In genomic region chr15:39595621-39596221, GRCh38 we compare ENCODE assay signal across 16 cellular contexts. TPM values are rescaled to one million over a fixed set of nuclear protein-coding genes. Genes with fewer than 3 reads are reported as not detected.
DNase-seq lines count a peak whose midpoint lies in the region; ATAC-seq, FAIRE-seq and TF ChIP-seq lines count a peak whose summit lies in the region.
"Had no signal": no experiment of that assay in that cellular context is flagged by ENCODE, and none has a peak within 500 bp of the region (broad histone marks: within the 10 kb centered on the region; RNA-seq: fewer than 3 reads in every experiment).

No MANE protein-coding gene starts in this region.

- H4K5ac ChIP-seq in IMR-90 (ENCODE audit: low read depth, low read length) (no peak overlapping the region), H1 (ENCODE audit: insufficient read length, low read depth, low read length) (no peak overlapping the region)

- H3K23me2 ChIP-seq in H1 (ENCODE audit: low read depth, low read length): no peaks in the 10 kb centered on the region

- peak overlapping the region; percentile 69 for H2AK9ac ChIP-seq in IMR-90 (replicated peaks; ENCODE audit: low read depth, low read length, poor library complexity)

- H3K27ac ChIP-seq in IMR-90 (ENCODE audit: insufficient read depth, low read length) (no peak overlapping the region; the same call in 1 of the 2 replicates), H1 (ENCODE audit: low read depth, low read length) (no peak overlapping the region), mesenchymal stem cell (ENCODE audit: low read length, poor library complexity, severe bottlenecking) (peak overlapping the region; percentile 90)
- H3K27ac ChIP-seq: pancreas, upper lobe of left lung had no signal

- H3K27me3 ChIP-seq in IMR-90 (ENCODE audit: control insufficient read depth, insufficient read depth, low read length) (no peaks in the 10 kb centered on the region), H1 (replicated peaks in 1 of 4; ENCODE audit: control insufficient read depth in 3 of 4, extremely low read depth in 1 of 4, insufficient read depth in 3 of 4, low read length in 3 of 4) (no peaks in the 10 kb centered on the region), mesenchymal stem cell (ENCODE audit: control insufficient read depth in 1 of 2, insufficient read depth in 1 of 2, low read length in 2 of 2) (no peaks in the 10 kb centered on the region)
- H3K27me3 ChIP-seq: pancreas, upper lobe of left lung had no signal

- CTCF ChIA-PET in IMR-90 (lab: Yijun Ruan, JAX): no interaction called here
- CTCF ChIA-PET in H1 (lab: Charles Lee; ENCODE audit: partially characterized antibody): interaction anchor here (0.8 to 2.4 kb wide), 5 partner anchors 10 to 160 kb away, joined by 3 to 8 read pairs (median 5); no protein-coding TSS in a partner anchor

- intact Hi-C loops in IMR-90 (cut with micrococcal nuclease): no loop called here

- H3K18ac ChIP-seq in IMR-90 (ENCODE audit: low read depth, low read length) (no peak overlapping the region), H1 (ENCODE audit: extremely low read depth, low read length) (no peak overlapping the region), mesenchymal stem cell (ENCODE audit: low read depth in 1 of 2, low read length in 2 of 2) (peak overlapping the region; percentile 14 to 37)

- H3K9me1 ChIP-seq in IMR-90 (ENCODE audit: insufficient read depth, low read length): peaks cover 11% of the 10 kb centered on the region

- H2BK5ac ChIP-seq in IMR-90 (ENCODE audit: low read depth, low read length, poor library complexity, severe bottlenecking) (peak overlapping the region; percentile 14), H1 (ENCODE audit: low read depth, low read length) (no peak overlapping the region), mesenchymal stem cell (ENCODE audit: low read depth, low read length, poor library complexity, severe bottlenecking) (no peak overlapping the region)

- H2BK12ac ChIP-seq in H1 (ENCODE audit: low read depth, low read length) (no peak overlapping the region), mesenchymal stem cell (ENCODE audit: low read length in 2 of 2) (no peak overlapping the region)

- no CpG with 5 or more reads among the region's 6 CpGs for WGBS in IMR-90 (ENCODE audit: extremely low coverage in 2 of 2, insufficient read length in 1 of 2), 2 experiments
- WGBS in H1 (ENCODE audit: extremely low coverage in 1 of 2, insufficient coverage in 1 of 2, insufficient read length in 1 of 2, insufficient replicate concordance in 2 of 2, low coverage in 1 of 2, low lambda C conversion rate in 2 of 2, missing lambda C conversion rate in 1 of 2), 2 experiments: 92% methylated on average over 6 of the region's 6 CpGs; no CpG with 5 or more reads in 1 of the 2 experiments
- WGBS in mesenchymal stem cell: 83% methylated on average over 6 of the region's 6 CpGs

- H3K4ac ChIP-seq in IMR-90 (ENCODE audit: low read depth, low read length) (no peak overlapping the region; the same call in 1 of the 2 replicates), H1 (replicated peaks; ENCODE audit: insufficient read length, low read depth, low read length) (no peak overlapping the region), mesenchymal stem cell (ENCODE audit: low read depth in 1 of 2, low read length in 2 of 2) (no peak overlapping the region)

- H4K8ac ChIP-seq in IMR-90 (ENCODE audit: low read depth in 2 of 2, low read length in 2 of 2): peak overlapping the region in 1 of 2 experiments; percentile 17; a peak in 2 of 4 replicates
- H4K8ac ChIP-seq in H1 (ENCODE audit: extremely low read depth, insufficient read depth, low read length): no peak overlapping the region
- peak overlapping the region; percentile 27 for H4K8ac ChIP-seq in mesenchymal stem cell (ENCODE audit: low read length)

- no peak for TF ChIP-seq CTCF in IMR-90 (conservative IDR thresholded peaks at IDR 0.05; ENCODE audit: low read depth, low read length)
- TF ChIP-seq CTCF in H1 (IDR thresholded peaks at IDR 0.05; ENCODE audit: control extremely low read depth in 1 of 3, insufficient read depth in 1 of 3, low read depth in 1 of 3, low read length in 3 of 3): no peak

- H3K14ac ChIP-seq in IMR-90 (replicated peaks; ENCODE audit: low read depth, low read length) (no peak overlapping the region), H1 (ENCODE audit: insufficient read length) (no peak overlapping the region), mesenchymal stem cell (ENCODE audit: low read length in 2 of 2) (no peak overlapping the region)

- ATAC-seq in IMR-90 (ENCODE audit: low read depth): no peak
- ATAC-seq: pancreas had no signal

- in situ Hi-C loops in ACHN (cut with HindIII; ENCODE audit: low pct_ligation_motif_present, low pct_unique_long_range_greater_than_20kb, low sequenced_read_pairs) (no loop called here), IMR-90 (cut with MboI; ENCODE audit: low sequenced_read_pairs) (no loop called here)

- no peak overlapping the region for H2BK20ac ChIP-seq in IMR-90 (ENCODE audit: low read depth, low read length)
- H2BK20ac ChIP-seq in H1 (ENCODE audit: low read length): no peak overlapping the region

- no peak for TF ChIP-seq RAD21 in IMR-90 (IDR thresholded peaks at IDR 0.05; ENCODE audit: low read length)
- no peak for TF ChIP-seq RAD21 in H1 (IDR thresholded peaks at IDR 0.05 in 1 of 2, conservative IDR thresholded peaks at IDR 0.05 in 1 of 2; ENCODE audit: low read depth in 2 of 2, low read length in 2 of 2)

- H3K9ac ChIP-seq in IMR-90 (ENCODE audit: low read depth, low read length) (no peak overlapping the region), H1 (replicated peaks in 1 of 4; ENCODE audit: extremely low read depth in 1 of 4, low read depth in 3 of 4, low read length in 3 of 4) (no peak overlapping the region), mesenchymal stem cell (ENCODE audit: low read length) (no peak overlapping the region)

- H4K20me1 ChIP-seq in IMR-90 (ENCODE audit: insufficient read depth, low read length): peaks cover 83% of the 10 kb centered on the region
- peaks cover 0 to 2% of the 10 kb centered on the region in 2 experiments for H4K20me1 ChIP-seq in H1 (replicated peaks in 1 of 2; ENCODE audit: control insufficient read depth in 1 of 2, insufficient read depth in 2 of 2, low read length in 2 of 2)

- TF ChIP-seq POLR2A in IMR-90 (IDR thresholded peaks at IDR 0.05; ENCODE audit: low read depth, low read length): no peak; the same call in 1 of the 2 replicates
- peak in 1 of 2 experiments; percentile 39; a peak in 2 of 3 replicates for TF ChIP-seq POLR2A in H1 (IDR thresholded peaks at IDR 0.05; ENCODE audit: control extremely low read depth in 1 of 2, low read depth in 2 of 2, low read length in 2 of 2)
- no peak for TF ChIP-seq POLR2A in H54 (IDR thresholded peaks at IDR 0.05; ENCODE audit: low read depth, low read length)

- POLR2A ChIA-PET in IMR-90 (lab: Charles Lee; ENCODE audit: unreplicated experiment) (no interaction called here), H1 (lab: Charles Lee; ENCODE audit: partially characterized antibody) (interaction anchor here (3.6 to 16.2 kb wide), 2 partner anchors 10 to 14 kb away, joined by 22 to 117 read pairs; partner anchors contain the start of gene THBS1)

- H2AK5ac ChIP-seq in IMR-90 (ENCODE audit: low read depth, low read length) (no peak overlapping the region), H1 (ENCODE audit: low read depth, low read length) (no peak overlapping the region), mesenchymal stem cell (ENCODE audit: low read length, severe bottlenecking) (peak overlapping the region; percentile 53)

- H3K56ac ChIP-seq in IMR-90 (ENCODE audit: extremely low read depth, insufficient read depth, low read length): peak overlapping the region; percentile 33; the same call in 1 of the 2 replicates
- H3K56ac ChIP-seq in H1 (replicated peaks; ENCODE audit: insufficient read length, low read depth, low read length): no peak overlapping the region

- no peak overlapping the region for H2AFZ ChIP-seq in IMR-90 (replicated peaks; ENCODE audit: low read length, poor library complexity)
- H2AFZ ChIP-seq in H1 (ENCODE audit: low read length): no peak overlapping the region
- no peak overlapping the region for H2AFZ ChIP-seq in mesenchymal stem cell (ENCODE audit: low read depth, low read length)

- TF ChIP-seq EP300 in H1 (IDR thresholded peaks at IDR 0.05; ENCODE audit: borderline replicate concordance in 1 of 2, low read depth in 2 of 2, low read length in 2 of 2): no peak

- BruUV-seq in IMR-90 (replicated peaks; lab: Mats Ljungman, UMichigan): TSS peak; percentile 78

- peak; percentile 33 for DNase-seq in ACHN
- DNase-seq in IMR-90: peak; percentile 43
- DNase-seq in H1 (ENCODE audit: low read depth in 1 of 2, low spot score in 2 of 2): no peak
- peak; percentile 50 for DNase-seq in mesenchymal stem cell
- no peak for DNase-seq in NCI-H1092 treated with DMSO at 0.1 percent for 48 hours (lab: John Stamatoyannopoulos, UW)
- no peak for DNase-seq in H54 (ENCODE audit: insufficient read length, low spot score)
- no peak for DNase-seq in hippocampal formation (lab: John Stamatoyannopoulos, UW)
- DNase-seq in effector CD4-positive, alpha-beta T cell: no peak
- DNase-seq: activated CD4-positive, alpha-beta T cell treated with anti-CD3 and anti-CD28 coated beads for 4 hours; aorta; NCI-H146; NCI-H510A; OCI-M1; pancreas; upper lobe of left lung had no signal

- H3K4me1 ChIP-seq in IMR-90 (ENCODE audit: control insufficient read depth, insufficient read depth, low read length) (peaks cover 2% of the 10 kb centered on the region), H1 (replicated peaks in 1 of 4; ENCODE audit: control insufficient read depth in 3 of 4, insufficient read depth in 4 of 4, low read length in 3 of 4) (no peaks in the 10 kb centered on the region; a peak in 1 of 7 replicates), mesenchymal stem cell (ENCODE audit: control insufficient read depth, insufficient read depth, low read depth, low read length) (peaks cover 16% of the 10 kb centered on the region)
- H3K4me1 ChIP-seq: pancreas, upper lobe of left lung had no signal

- peak overlapping the region; percentile 41 for H3K23ac ChIP-seq in IMR-90 (ENCODE audit: low read depth, low read length)
- no peak overlapping the region for H3K23ac ChIP-seq in H1 (ENCODE audit: insufficient read length)
- H3K23ac ChIP-seq in mesenchymal stem cell (ENCODE audit: low read length in 2 of 2): no peak overlapping the region

- dilution Hi-C loops in IMR-90 (cut with HindIII; ENCODE audit: low sequenced_read_pairs, unreplicated experiment): no loop called here

- H3K9me3 ChIP-seq in IMR-90 (ENCODE audit: control insufficient read depth, insufficient read depth, low read length) (no peaks in the 10 kb centered on the region), H1 (ENCODE audit: insufficient read depth in 2 of 2, low read depth in 1 of 2, low read length in 1 of 2) (no peaks in the 10 kb centered on the region), mesenchymal stem cell (ENCODE audit: control insufficient read depth, low read length) (no peaks in the 10 kb centered on the region)
- H3K9me3 ChIP-seq: pancreas, upper lobe of left lung had no signal

- no peak overlapping the region; the same call in 1 of the 2 replicates for H4K91ac ChIP-seq in IMR-90 (ENCODE audit: insufficient read depth, low read depth, low read length)
- H4K91ac ChIP-seq in H1 (replicated peaks; ENCODE audit: insufficient read length, low read length): no peak overlapping the region
- no peak overlapping the region for H4K91ac ChIP-seq in mesenchymal stem cell (ENCODE audit: low read length)

- no peak overlapping the region; the same call in 1 of the 2 replicates for H2BK120ac ChIP-seq in IMR-90 (ENCODE audit: low read depth, low read length)
- H2BK120ac ChIP-seq in H1 (replicated peaks; ENCODE audit: low read depth, low read length): no peak overlapping the region
- no peak overlapping the region for H2BK120ac ChIP-seq in mesenchymal stem cell (ENCODE audit: low read depth, low read length)

- no peak overlapping the region for H3K4me2 ChIP-seq in IMR-90 (ENCODE audit: low read depth, low read length)
- H3K4me2 ChIP-seq in H1 (ENCODE audit: insufficient read depth in 1 of 2, low read depth in 2 of 2, low read length in 2 of 2): no peak overlapping the region
- H3K4me2 ChIP-seq in mesenchymal stem cell (ENCODE audit: low read length, poor library complexity, severe bottlenecking): no peak overlapping the region

- FAIRE-seq in H1 (lab: Jason Lieb, UNC) (peak; percentile 28), H54 (lab: Jason Lieb, UNC) (no peak)
- FAIRE-seq: endometrium, pancreas had no signal

- peaks cover 0 to 40% of the 10 kb centered on the region in 2 experiments; a peak in 2 of 4 replicates for H3K79me1 ChIP-seq in IMR-90 (ENCODE audit: low read depth in 1 of 2, low read length in 2 of 2)
- H3K79me1 ChIP-seq in H1 (ENCODE audit: low read depth, low read length): no peaks in the 10 kb centered on the region
- peaks cover 2% of the 10 kb centered on the region for H3K79me1 ChIP-seq in mesenchymal stem cell (replicated peaks; ENCODE audit: low read length, poor library complexity, severe bottlenecking)

- H3K36me3 ChIP-seq in IMR-90 (ENCODE audit: control insufficient read depth, insufficient read depth, low read length) (peaks cover 44% of the 10 kb centered on the region), H1 (ENCODE audit: control insufficient read depth in 2 of 4, insufficient read depth in 4 of 4, low read length in 3 of 4) (peaks cover 26 to 63% (median 46%) of the 10 kb centered on the region in 4 experiments), mesenchymal stem cell (ENCODE audit: control insufficient read depth in 1 of 2, insufficient read depth in 2 of 2, low read depth in 1 of 2, low read length in 2 of 2) (peaks cover 28 to 62% of the 10 kb centered on the region in 2 experiments)

- H2BK15ac ChIP-seq in IMR-90 (ENCODE audit: low read depth, low read length) (no peak overlapping the region), H1 (ENCODE audit: low read length) (no peak overlapping the region), mesenchymal stem cell (ENCODE audit: low read depth, poor library complexity, severe bottlenecking) (no peak overlapping the region)

- H3K79me2 ChIP-seq in H1 (ENCODE audit: control insufficient read depth in 1 of 2, insufficient read depth in 2 of 2, low read length in 2 of 2): no peaks in the 10 kb centered on the region

- H3K4me3 ChIP-seq in IMR-90 (ENCODE audit: insufficient read depth, low read depth, low read length) (no peak overlapping the region), H1 (ENCODE audit: extremely low read depth in 1 of 4, insufficient read depth in 2 of 4, low read depth in 3 of 4, low read length in 4 of 4) (no peak overlapping the region), mesenchymal stem cell (ENCODE audit: insufficient read depth in 1 of 2, low read depth in 1 of 2, low read length in 2 of 2) (no peak overlapping the region)
- H3K4me3 ChIP-seq: pancreas, upper lobe of left lung had no signal

RNA-seq across cellular contexts. Expression of gene THBS1, which starts 14.8 kb away (rescaled TPM):
- 3,217 and 4,071 TPM in 2 replicates for total RNA-seq in IMR-90 (2012; rRNA removed)
- polyA plus RNA-seq in IMR-90 (2012; rRNA removed) (1,562 and 1,711 TPM in 2 replicates), H1 (2011; rRNA removed) (10.3 and 21.7 TPM in 2 replicates)
- polyA plus RNA-seq in IMR-90 (2012; cell fraction: cytosol; rRNA removed): 567 and 904 TPM in 2 replicates
- 2,496 and 5,799 TPM in 2 replicates for polyA plus RNA-seq in IMR-90 (2012; cell fraction: nucleus; rRNA removed; ENCODE audit: low replicate concordance)
- total RNA-seq in H1 (2021; fragmentation: NEBNext Ultra II Directional; extraction: Animal tissue kit (Norgen Biotek cat#: 25700)): 63.3 and 66.7 TPM in 2 replicates
- polyA plus RNA-seq in H1 (2011; cell fraction: cytosol; rRNA removed): 10.6 TPM
- 92.0 TPM for polyA plus RNA-seq in H1 (2011; cell fraction: nucleus; rRNA removed)
- polyA plus RNA-seq in H1 (2012, experiment 1 of 2): 14.3 to 28.9 TPM (median 22.0 TPM) in 4 replicates
- polyA plus RNA-seq in H1 (2012, experiment 2 of 2): 1.6 TPM
- polyA plus RNA-seq in H1 (2013, experiment 1 of 2): 19.2 TPM
- 20.2 TPM for polyA plus RNA-seq in H1 (2013, experiment 2 of 2)
- 87.9 and 131 TPM in 2 replicates for polyA minus RNA-seq in H1 (2011; rRNA and poly(A)+ RNA removed)
- polyA minus RNA-seq in H1 (2011; cell fraction: cytosol; rRNA and poly(A)+ RNA removed): 100 TPM
- 293 TPM for polyA minus RNA-seq in H1 (2011; cell fraction: nucleus; rRNA and poly(A)+ RNA removed)
- 229 TPM for polyA plus RNA-seq in mesenchymal stem cell (2013, experiment 1 of 2)
- polyA plus RNA-seq in mesenchymal stem cell (2013, experiment 2 of 2): 221 TPM

Comparison
In these comparisons a context has a peak if more than half of its experiments do, and no peak if none do; other contexts are left out.
1. DNase-seq: peak in ACHN (single experiment), IMR-90 (single experiment) and mesenchymal stem cell (single experiment); none in H1 (0 of 2), NCI-H1092 treated with DMSO at 0.1 percent for 48 hours (single experiment), H54 (single experiment), hippocampal formation (0 of 2) and effector CD4-positive, alpha-beta T cell (single experiment).
2. H3K18ac ChIP-seq: peak in mesenchymal stem cell (2 of 2); none in IMR-90 (single experiment) and H1 (single experiment).
3. RNA of gene THBS1, which starts 14.8 kb away (total RNA-seq): 3,217 to 4,071 TPM in IMR-90; 63.3 to 66.7 TPM in H1; every median in the first group is over 10 times any median in the second.